In the genomic region with DNA sequence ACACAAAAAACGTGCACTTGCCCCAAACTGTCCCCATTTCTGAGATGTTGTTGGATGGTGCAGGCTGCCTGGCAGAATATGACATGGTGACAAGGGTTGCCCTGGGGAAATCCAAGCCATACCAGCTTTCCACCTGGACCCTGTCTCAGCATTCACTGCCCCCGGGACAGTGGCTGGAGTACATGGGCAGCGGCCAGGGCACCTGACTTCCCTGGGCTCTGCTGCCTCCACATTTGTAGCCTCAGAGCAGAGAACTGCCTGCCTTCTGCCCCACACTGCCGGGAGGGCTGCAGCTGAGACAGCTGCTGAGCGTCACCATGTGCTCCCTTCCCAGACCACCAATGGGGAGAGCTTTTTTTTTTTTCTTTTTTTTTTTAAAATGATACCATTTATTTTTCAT, we compare ENCODE assay signal across 19 cellular contexts.
"Had no signal": no experiment of that assay in that cellular context is flagged by ENCODE, and none has a peak within 500 bp of the region (broad histone marks: within the 10 kb centered on the region; RNA-seq: fewer than 3 reads in every experiment).

No MANE protein-coding gene starts in this region.

- H3K27me3 Mint-ChIP-seq: naive thymus-derived CD8-positive, alpha-beta T cell; stimulated activated naive CD8-positive, alpha-beta T cell treated with anti-CD3 and anti-CD28 coated beads, Interleukin-15, amount 100 ng/mL, for 72 hours had no signal

- H3K4me3 Mint-ChIP-seq: central memory CD8-positive, alpha-beta T cell; naive thymus-derived CD8-positive, alpha-beta T cell; stimulated activated naive B cell treated with anti-CD40 and anti-IgM and Interleukin-4, amounts not matched to agents 10 μg/mL and 1 μg/mL and 100 μg/mL, for 72 hours; stimulated activated naive CD8-positive, alpha-beta T cell treated with anti-CD3 and anti-CD28 coated beads, Interleukin-15, amount 100 ng/mL, for 72 hours had no signal

- H3K27ac ChIP-seq: dorsolateral prefrontal cortex, hepatocyte, ovary, right lobe of liver, skin epidermis, testis had no signal

- H3K27ac Mint-ChIP-seq: stimulated activated naive B cell treated with anti-CD40 and anti-IgM and Interleukin-4, amounts not matched to agents 10 μg/mL and 1 μg/mL and 100 μg/mL, for 72 hours had no signal

- H3K36me3 ChIP-seq: ovary, right lobe of liver, tibial nerve had no signal

- H3K9me3 Mint-ChIP-seq: central memory CD8-positive, alpha-beta T cell; naive thymus-derived CD8-positive, alpha-beta T cell; stimulated activated naive B cell treated with anti-CD40 and anti-IgM and Interleukin-4, amounts not matched to agents 10 μg/mL and 1 μg/mL and 100 μg/mL, for 72 hours; stimulated activated naive CD8-positive, alpha-beta T cell treated with anti-CD3 and anti-CD28 coated beads, Interleukin-15, amount 100 ng/mL, for 72 hours had no signal

- H3K27me3 ChIP-seq: dorsolateral prefrontal cortex, hepatocyte, ovary, right lobe of liver, testis, tibial nerve had no signal

- DNase-seq: cortex of kidney; dorsolateral prefrontal cortex; effector CD8-positive, alpha-beta T cell; glutamatergic neuron; kidney; left colon; mammary epithelial cell; naive thymus-derived CD8-positive, alpha-beta T cell; ovary; right lobe of liver; stimulated activated CD4-positive, alpha-beta T cell treated with anti-CD3 and anti-CD28 coated beads, Interleukin-2, amount 100 ng/mL, for 24 hours; stimulated activated CD4-positive, alpha-beta T cell treated with anti-CD3 and anti-CD28 coated beads, Interleukin-4, amount 100 ng/mL, for 4 hours; stimulated activated naive B cell treated with anti-CD40 and anti-IgM and Interleukin-4, amounts not matched to agents 10 μg/mL and 1 μg/mL and 100 μg/mL, for 72 hours; stimulated activated naive CD8-positive, alpha-beta T cell treated with anti-CD3 and anti-CD28 coated beads, Interleukin-15, amount 100 ng/mL, for 72 hours; testis had no signal

- H3K4me3 ChIP-seq: dorsolateral prefrontal cortex, hepatocyte, ovary, right lobe of liver, skin epidermis, testis, tibial nerve had no signal

- H3K36me3 Mint-ChIP-seq: naive thymus-derived CD8-positive, alpha-beta T cell; stimulated activated naive B cell treated with anti-CD40 and anti-IgM and Interleukin-4, amounts not matched to agents 10 μg/mL and 1 μg/mL and 100 μg/mL, for 72 hours had no signal

- H2AFZ ChIP-seq: hepatocyte had no signal

- H3K4me1 Mint-ChIP-seq: central memory CD8-positive, alpha-beta T cell; stimulated activated naive B cell treated with anti-CD40 and anti-IgM and Interleukin-4, amounts not matched to agents 10 μg/mL and 1 μg/mL and 100 μg/mL, for 72 hours; stimulated activated naive CD8-positive, alpha-beta T cell treated with anti-CD3 and anti-CD28 coated beads, Interleukin-15, amount 100 ng/mL, for 72 hours had no signal

- H3K4me1 ChIP-seq: right lobe of liver had no signal

- H3K4me2 ChIP-seq: hepatocyte had no signal

- ATAC-seq: left colon; naive thymus-derived CD8-positive, alpha-beta T cell; right lobe of liver; stimulated activated naive B cell treated with anti-CD40 and anti-IgM and Interleukin-4, amounts not matched to agents 10 μg/mL and 1 μg/mL and 100 μg/mL, for 72 hours had no signal

- H3K79me2 ChIP-seq: hepatocyte had no signal

- H3K9me3 ChIP-seq: ovary, right lobe of liver, testis, tibial nerve had no signal
